12 cellular contexts compared by ENCODE assay signal in the genomic region with DNA sequence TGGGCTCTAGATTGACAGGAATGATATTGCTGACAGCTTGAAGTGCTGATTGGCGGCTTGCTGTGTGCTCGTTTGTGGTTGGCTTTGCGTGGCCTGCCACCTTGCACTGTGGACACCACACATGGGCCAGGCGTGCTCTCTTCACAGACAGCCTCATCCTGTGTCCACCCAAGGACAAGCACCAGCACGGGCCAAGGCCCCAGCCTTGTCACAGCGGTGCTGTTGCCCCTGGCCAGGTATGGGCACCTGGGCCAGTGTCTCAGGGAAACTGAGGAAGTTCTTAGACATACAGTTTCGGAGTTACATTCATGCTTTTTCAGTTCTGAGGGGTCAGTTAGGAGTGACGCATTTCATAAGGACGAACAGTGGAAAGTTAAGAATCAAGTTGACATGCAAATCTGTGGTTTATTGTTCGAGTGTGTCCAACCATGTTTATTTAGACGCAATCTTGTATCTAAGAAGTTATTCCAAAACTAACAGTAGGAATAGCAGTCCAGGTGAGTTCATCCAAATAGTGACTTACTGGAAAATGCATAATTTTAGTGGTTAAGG.
DNase-seq lines count a peak whose midpoint lies in the region; ATAC-seq and TF ChIP-seq lines count a peak whose summit lies in the region.
"Had no signal": no experiment of that assay in that cellular context is flagged by ENCODE, and none has a peak within 500 bp of the region (broad histone marks: within the 10 kb centered on the region; RNA-seq: fewer than 3 reads in every experiment).

No MANE protein-coding gene starts in this region.

- TF ChIP-seq CTCF in GM12865 (IDR thresholded peaks at IDR 0.05; ENCODE audit: insufficient read depth, low read depth, low read length, missing control alignments) (no peak), liver (IDR thresholded peaks at IDR 0.05; ENCODE audit: low read depth, low read length, missing input control) (no peak), mucosa of descending colon (IDR thresholded peaks at IDR 0.05) (no peak)

- H3K36me3 Mint-ChIP-seq in IgD-negative memory B cell: peaks cover 5% of the 10 kb centered on the region

- DNase-seq in GM12865 (ENCODE audit: low read depth): peak; percentile 68
- DNase-seq in mucosa of descending colon: no peak
- no peak for DNase-seq in stimulated activated CD4-positive, alpha-beta T cell treated with anti-CD3 and anti-CD28 coated beads, Interleukin-1b, Interleukin-23, amount 100 ng/mL, for 48 hours
- no peak for DNase-seq in activated CD4-positive, alpha-beta T cell treated with anti-CD3 and anti-CD28 coated beads, Interleukin-2, amount 50 U/mL, for 1 hour
- DNase-seq in AG08396 (ENCODE audit: low spot score): no peak
- DNase-seq: foreskin fibroblast, stomach had no signal

- intact Hi-C loops in mucosa of descending colon (cut with DNase I, micrococcal nuclease): no loop called here

- no peaks in the 10 kb centered on the region for H3K9me3 Mint-ChIP-seq in IgD-negative memory B cell

- no peak for TF ChIP-seq RAD21 in liver (IDR thresholded peaks at IDR 0.05)

- H3K36me3 ChIP-seq in liver (ENCODE audit: control insufficient read depth in 4 of 4, insufficient read depth in 3 of 4, low read depth in 1 of 4, low read length in 3 of 4) (peaks cover 0 to 20% (median 10%) of the 10 kb centered on the region in 4 donors), mucosa of descending colon (ENCODE audit: low read depth) (no peaks in the 10 kb centered on the region)
- H3K36me3 ChIP-seq: ovary had no signal

- ATAC-seq in GM19351 (IDR thresholded peaks at IDR 0.05; ENCODE audit: unreplicated experiment) (peak; percentile 52), mucosa of descending colon (no peak)

- H3K4me1 ChIP-seq in liver (ENCODE audit: control insufficient read depth in 4 of 4, insufficient read depth in 4 of 4, low read length in 3 of 4) (peaks cover 7 to 14% (median 10%) of the 10 kb centered on the region in 4 donors), mucosa of descending colon (ENCODE audit: low read depth) (peaks cover 3% of the 10 kb centered on the region)

- H3K9ac ChIP-seq in liver (ENCODE audit: low read depth in 1 of 2, low read length in 2 of 2): no peak overlapping the region

- no peaks in the 10 kb centered on the region for H3K27me3 Mint-ChIP-seq in IgD-negative memory B cell

- peak overlapping the region; percentile 56 to 79 for H3K27ac ChIP-seq in liver (ENCODE audit: low read depth in 1 of 2, low read length in 2 of 2)
- H3K27ac ChIP-seq: ovary had no signal

- 63% methylated on average over 11 of the region's 11 CpGs for WGBS in liver

- peak overlapping the region in 3 of 4 donors; percentile 2 to 86 (median 53) for H3K4me3 Mint-ChIP-seq in IgD-negative memory B cell

- no peaks in the 10 kb centered on the region for H3K27me3 ChIP-seq in liver (ENCODE audit: control insufficient read depth in 4 of 4, insufficient read depth in 4 of 4, low read length in 3 of 4)
- H3K27me3 ChIP-seq: adrenal gland, ovary, stomach had no signal

- H3K4me3 ChIP-seq in GM12865 (ENCODE audit: low read depth, low read length) (no peak overlapping the region), liver (ENCODE audit: low read depth in 1 of 3, low read length in 3 of 3) (no peak overlapping the region), mucosa of descending colon (no peak overlapping the region)
- H3K4me3 ChIP-seq: adrenal gland, ovary, stomach had no signal

- H3K4me1 Mint-ChIP-seq in IgD-negative memory B cell: peaks cover 11 to 27% (median 22%) of the 10 kb centered on the region in 3 donors

- H3K27ac Mint-ChIP-seq in IgD-negative memory B cell: peak overlapping the region; percentile 66 to 87 (median 85)

- H3K9me3 ChIP-seq in liver (ENCODE audit: control insufficient read depth in 4 of 4, low read length in 3 of 4) (no peaks in the 10 kb centered on the region), mucosa of descending colon (no peaks in the 10 kb centered on the region)
- H3K9me3 ChIP-seq: adrenal gland, ovary, stomach had no signal

TF ChIP-seq in liver, 16 proteins besides CTCF, POLR2A, EP300 and RAD21:
- TF ChIP-seq SP1 (IDR thresholded peaks at IDR 0.05) (no peak), YY1 (IDR thresholded peaks at IDR 0.05) (no peak), HNF4A (conservative IDR thresholded peaks at IDR 0.05) (peak in 1 of 2 donors; percentile 51), FOXA2 (IDR thresholded peaks at IDR 0.05) (peak; percentile 67), HNF4G (IDR thresholded peaks at IDR 0.05) (no peak), RXRA (IDR thresholded peaks at IDR 0.05) (peak in 1 of 2 donors; percentile 68), GABPA (IDR thresholded peaks at IDR 0.05 in 1 of 2, conservative IDR thresholded peaks at IDR 0.05 in 1 of 2) (no peak)
- TF ChIP-seq, protein P1, sequence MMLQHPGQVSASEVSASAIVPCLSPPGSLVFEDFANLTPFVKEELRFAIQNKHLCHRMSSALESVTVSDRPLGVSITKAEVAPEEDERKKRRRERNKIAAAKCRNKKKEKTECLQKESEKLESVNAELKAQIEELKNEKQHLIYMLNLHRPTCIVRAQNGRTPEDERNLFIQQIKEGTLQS (IDR thresholded peaks at IDR 0.05): no peak
- TF ChIP-seq, protein P2, sequence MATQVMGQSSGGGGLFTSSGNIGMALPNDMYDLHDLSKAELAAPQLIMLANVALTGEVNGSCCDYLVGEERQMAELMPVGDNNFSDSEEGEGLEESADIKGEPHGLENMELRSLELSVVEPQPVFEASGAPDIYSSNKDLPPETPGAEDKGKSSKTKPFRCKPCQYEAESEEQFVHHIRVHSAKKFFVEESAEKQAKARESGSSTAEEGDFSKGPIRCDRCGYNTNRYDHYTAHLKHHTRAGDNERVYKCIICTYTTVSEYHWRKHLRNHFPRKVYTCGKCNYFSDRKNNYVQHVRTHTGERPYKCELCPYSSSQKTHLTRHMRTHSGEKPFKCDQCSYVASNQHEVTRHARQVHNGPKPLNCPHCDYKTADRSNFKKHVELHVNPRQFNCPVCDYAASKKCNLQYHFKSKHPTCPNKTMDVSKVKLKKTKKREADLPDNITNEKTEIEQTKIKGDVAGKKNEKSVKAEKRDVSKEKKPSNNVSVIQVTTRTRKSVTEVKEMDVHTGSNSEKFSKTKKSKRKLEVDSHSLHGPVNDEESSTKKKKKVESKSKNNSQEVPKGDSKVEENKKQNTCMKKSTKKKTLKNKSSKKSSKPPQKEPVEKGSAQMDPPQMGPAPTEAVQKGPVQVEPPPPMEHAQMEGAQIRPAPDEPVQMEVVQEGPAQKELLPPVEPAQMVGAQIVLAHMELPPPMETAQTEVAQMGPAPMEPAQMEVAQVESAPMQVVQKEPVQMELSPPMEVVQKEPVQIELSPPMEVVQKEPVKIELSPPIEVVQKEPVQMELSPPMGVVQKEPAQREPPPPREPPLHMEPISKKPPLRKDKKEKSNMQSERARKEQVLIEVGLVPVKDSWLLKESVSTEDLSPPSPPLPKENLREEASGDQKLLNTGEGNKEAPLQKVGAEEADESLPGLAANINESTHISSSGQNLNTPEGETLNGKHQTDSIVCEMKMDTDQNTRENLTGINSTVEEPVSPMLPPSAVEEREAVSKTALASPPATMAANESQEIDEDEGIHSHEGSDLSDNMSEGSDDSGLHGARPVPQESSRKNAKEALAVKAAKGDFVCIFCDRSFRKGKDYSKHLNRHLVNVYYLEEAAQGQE (IDR thresholded peaks at IDR 0.05): no peak
